In genomic region chr2:26640331-26640745, GRCh38 we compare ENCODE assay signal across 1 cellular context.
TF ChIP-seq lines count a peak whose summit lies in the region.

No MANE protein-coding gene starts in this region.

TF ChIP-seq in GM23338, 12 proteins besides CTCF, POLR2A, EP300 and RAD21 (continued from another document):
- TF ChIP-seq, protein P1, sequence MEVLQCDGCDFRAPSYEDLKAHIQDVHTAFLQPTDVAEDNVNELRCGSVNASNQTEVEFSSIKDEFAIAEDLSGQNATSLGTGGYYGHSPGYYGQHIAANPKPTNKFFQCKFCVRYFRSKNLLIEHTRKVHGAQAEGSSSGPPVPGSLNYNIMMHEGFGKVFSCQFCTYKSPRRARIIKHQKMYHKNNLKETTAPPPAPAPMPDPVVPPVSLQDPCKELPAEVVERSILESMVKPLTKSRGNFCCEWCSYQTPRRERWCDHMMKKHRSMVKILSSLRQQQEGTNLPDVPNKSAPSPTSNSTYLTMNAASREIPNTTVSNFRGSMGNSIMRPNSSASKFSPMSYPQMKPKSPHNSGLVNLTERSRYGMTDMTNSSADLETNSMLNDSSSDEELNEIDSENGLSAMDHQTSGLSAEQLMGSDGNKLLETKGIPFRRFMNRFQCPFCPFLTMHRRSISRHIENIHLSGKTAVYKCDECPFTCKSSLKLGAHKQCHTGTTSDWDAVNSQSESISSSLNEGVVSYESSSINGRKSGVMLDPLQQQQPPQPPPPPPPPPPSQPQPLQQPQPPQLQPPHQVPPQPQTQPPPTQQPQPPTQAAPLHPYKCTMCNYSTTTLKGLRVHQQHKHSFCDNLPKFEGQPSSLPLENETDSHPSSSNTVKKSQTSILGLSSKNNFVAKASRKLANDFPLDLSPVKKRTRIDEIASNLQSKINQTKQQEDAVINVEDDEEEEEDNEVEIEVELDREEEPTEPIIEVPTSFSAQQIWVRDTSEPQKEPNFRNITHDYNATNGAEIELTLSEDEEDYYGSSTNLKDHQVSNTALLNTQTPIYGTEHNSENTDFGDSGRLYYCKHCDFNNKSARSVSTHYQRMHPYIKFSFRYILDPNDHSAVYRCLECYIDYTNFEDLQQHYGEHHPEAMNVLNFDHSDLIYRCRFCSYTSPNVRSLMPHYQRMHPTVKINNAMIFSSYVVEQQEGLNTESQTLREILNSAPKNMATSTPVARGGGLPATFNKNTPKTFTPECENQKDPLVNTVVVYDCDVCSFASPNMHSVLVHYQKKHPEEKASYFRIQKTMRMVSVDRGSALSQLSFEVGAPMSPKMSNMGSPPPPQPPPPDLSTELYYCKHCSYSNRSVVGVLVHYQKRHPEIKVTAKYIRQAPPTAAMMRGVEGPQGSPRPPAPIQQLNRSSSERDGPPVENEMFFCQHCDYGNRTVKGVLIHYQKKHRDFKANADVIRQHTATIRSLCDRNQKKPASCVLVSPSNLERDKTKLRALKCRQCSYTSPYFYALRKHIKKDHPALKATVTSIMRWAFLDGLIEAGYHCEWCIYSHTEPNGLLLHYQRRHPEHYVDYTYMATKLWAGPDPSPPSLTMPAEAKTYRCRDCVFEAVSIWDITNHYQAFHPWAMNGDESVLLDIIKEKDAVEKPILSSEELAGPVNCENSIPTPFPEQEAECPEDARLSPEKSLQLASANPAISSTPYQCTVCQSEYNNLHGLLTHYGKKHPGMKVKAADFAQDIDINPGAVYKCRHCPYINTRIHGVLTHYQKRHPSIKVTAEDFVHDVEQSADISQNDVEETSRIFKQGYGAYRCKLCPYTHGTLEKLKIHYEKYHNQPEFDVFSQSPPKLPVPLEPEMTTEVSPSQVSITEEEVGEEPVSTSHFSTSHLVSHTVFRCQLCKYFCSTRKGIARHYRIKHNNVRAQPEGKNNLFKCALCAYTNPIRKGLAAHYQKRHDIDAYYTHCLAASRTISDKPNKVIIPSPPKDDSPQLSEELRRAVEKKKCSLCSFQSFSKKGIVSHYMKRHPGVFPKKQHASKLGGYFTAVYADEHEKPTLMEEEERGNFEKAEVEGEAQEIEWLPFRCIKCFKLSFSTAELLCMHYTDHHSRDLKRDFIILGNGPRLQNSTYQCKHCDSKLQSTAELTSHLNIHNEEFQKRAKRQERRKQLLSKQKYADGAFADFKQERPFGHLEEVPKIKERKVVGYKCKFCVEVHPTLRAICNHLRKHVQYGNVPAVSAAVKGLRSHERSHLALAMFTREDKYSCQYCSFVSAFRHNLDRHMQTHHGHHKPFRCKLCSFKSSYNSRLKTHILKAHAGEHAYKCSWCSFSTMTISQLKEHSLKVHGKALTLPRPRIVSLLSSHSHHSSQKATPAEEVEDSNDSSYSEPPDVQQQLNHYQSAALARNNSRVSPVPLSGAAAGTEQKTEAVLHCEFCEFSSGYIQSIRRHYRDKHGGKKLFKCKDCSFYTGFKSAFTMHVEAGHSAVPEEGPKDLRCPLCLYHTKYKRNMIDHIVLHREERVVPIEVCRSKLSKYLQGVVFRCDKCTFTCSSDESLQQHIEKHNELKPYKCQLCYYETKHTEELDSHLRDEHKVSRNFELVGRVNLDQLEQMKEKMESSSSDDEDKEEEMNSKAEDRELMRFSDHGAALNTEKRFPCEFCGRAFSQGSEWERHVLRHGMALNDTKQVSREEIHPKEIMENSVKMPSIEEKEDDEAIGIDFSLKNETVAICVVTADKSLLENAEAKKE (CRISPR knock-in tag; IDR thresholded peaks at IDR 0.05): no peak
- TF ChIP-seq STAT1 (IDR thresholded peaks at IDR 0.05; ENCODE audit: unreplicated experiment) (no peak), ETS1 (IDR thresholded peaks at IDR 0.05) (no peak), CREB1 (CRISPR knock-in tag; IDR thresholded peaks at IDR 0.05; ENCODE audit: low read depth) (no peak), ZNF114 (CRISPR knock-in tag; IDR thresholded peaks at IDR 0.05) (no peak), EZH2phosphoT487 (IDR thresholded peaks at IDR 0.05; ENCODE audit: unreplicated experiment) (no peak), NANOG (IDR thresholded peaks at IDR 0.05; ENCODE audit: borderline replicate concordance) (no peak), JUNB (IDR thresholded peaks at IDR 0.05; ENCODE audit: unreplicated experiment) (no peak), EZH2 (IDR thresholded peaks at IDR 0.05; ENCODE audit: low read depth, unreplicated experiment) (no peak)
